In genomic region chr17:62423647-62424461, GRCh38 we compare ENCODE assay signal across 8 cellular contexts. TPM values are rescaled to one million over a fixed set of nuclear protein-coding genes. Genes with fewer than 3 reads are reported as not detected.
A peak's percentile ranks its signal among the peaks of the same experiment; 100 is the strongest.
DNase-seq lines count a peak whose midpoint lies in the region; ATAC-seq and TF ChIP-seq lines count a peak whose summit lies in the region.
"Not testable (repeated sequence)": the region's sequence is repeated elsewhere in the genome, so short reads cannot be mapped to it uniquely, and the experiment has no call there.

TSS of gene METTL2A (plus strand) at chr17:62423897. CDS start at chr17:62423903, 6 bp downstream.

- not testable (repeated sequence) for H3K9me3 ChIP-seq in OCI-LY1 (ENCODE audit: low read length); mucosa of descending colon

- not testable (repeated sequence) for H2AFZ ChIP-seq in OCI-LY1 (ENCODE audit: low read length)

- ATAC-seq in GM21528 (IDR thresholded peaks at IDR 0.05; ENCODE audit: low FRiP score, unreplicated experiment) (peak; percentile 93), mucosa of descending colon (peak; percentile 97)

- H3K27me3 ChIP-seq in OCI-LY1 (ENCODE audit: insufficient read depth, low read length), result not testable (repeated sequence)

- DNase-seq in DMS153 treated with DMSO at 0.1 percent for 48 hours (lab: John Stamatoyannopoulos, UW; ENCODE audit: unreplicated experiment) (peak; percentile 87), HuH-7.5 (ENCODE audit: low spot score) (peak; percentile 60), epithelial cell of esophagus (ENCODE audit: low read depth) (peak; percentile 90), mucosa of descending colon (peak; percentile 91 to 92 (median 91))
- peak; percentile 77 for DNase-seq in activated CD8-positive, alpha-beta memory T cell treated with anti-CD3 and anti-CD28 coated beads, Interleukin-2, amount 50 U/mL, for 4 hours
- DNase-seq in stimulated activated CD8-positive, alpha-beta memory T cell treated with anti-CD3 and anti-CD28 coated beads, Interleukin-4, amount 100 ng/mL, for 1 hour (ENCODE audit: low read depth in 2 of 2, low spot score in 1 of 2), result peak; percentile 59 to 73

- peaks cover 21% of the 10 kb centered on the region for H3K36me3 ChIP-seq in OCI-LY1 (ENCODE audit: insufficient read depth, low read length)
- not testable (repeated sequence) for H3K36me3 ChIP-seq in mucosa of descending colon (ENCODE audit: low read depth)

- H3K27ac ChIP-seq in OCI-LY1 (ENCODE audit: low read depth, low read length, poor library complexity, severe bottlenecking), result peak within 1 kb of the TSS; percentile 71

- not testable (repeated sequence) for H3K9me2 ChIP-seq in OCI-LY1 (ENCODE audit: low read depth, low read length)

- intact Hi-C loops in mucosa of descending colon (cut with DNase I, micrococcal nuclease), result not testable (repeated sequence)

- H3K4me2 ChIP-seq in OCI-LY1 (ENCODE audit: low read length), result peak within 1 kb of the TSS; percentile 74

- H4K20me1 ChIP-seq in OCI-LY1 (ENCODE audit: insufficient read depth, low read length), result not testable (repeated sequence)

- peak within 1 kb of the TSS; percentile 81 for H3K9ac ChIP-seq in OCI-LY1 (ENCODE audit: low read length)

- H3K4me3 ChIP-seq in OCI-LY1 (ENCODE audit: low read depth, low read length, poor library complexity, severe bottlenecking), result peak within 1 kb of the TSS; percentile 77
- peak within 1 kb of the TSS; percentile 74 for H3K4me3 ChIP-seq in epithelial cell of esophagus (ENCODE audit: low read length)
- peak within 1 kb of the TSS; percentile 67 for H3K4me3 ChIP-seq in mucosa of descending colon

- H3K4me1 ChIP-seq in OCI-LY1 (ENCODE audit: insufficient read depth, low read length, severe bottlenecking), result peaks cover 17% of the 10 kb centered on the region
- not testable (repeated sequence) for H3K4me1 ChIP-seq in mucosa of descending colon (ENCODE audit: low read depth)

- not testable (repeated sequence) for H3F3A ChIP-seq in OCI-LY1 (ENCODE audit: insufficient read depth, low read length)

- not testable (repeated sequence) for TF ChIP-seq CTCF in OCI-LY1 (IDR thresholded peaks at IDR 0.05; ENCODE audit: low read length)
- peak; percentile 51 for TF ChIP-seq CTCF in epithelial cell of esophagus (IDR thresholded peaks at IDR 0.05; ENCODE audit: insufficient read depth, low read depth, low read length, missing control alignments)
- TF ChIP-seq CTCF in mucosa of descending colon (IDR thresholded peaks at IDR 0.05), result peak; percentile 30

- H3K79me2 ChIP-seq in OCI-LY1 (ENCODE audit: insufficient read depth, low read length), result peaks cover 11% of the 10 kb centered on the region

RNA-seq across cellular contexts. Expression of gene METTL2A, which starts in this region (rescaled TPM):
- total RNA-seq in mucosa of descending colon, result 10 to 100 TPM; 16.9 to 23.9 (median 21.5) TPM

Comparison
In these comparisons a context has a peak if more than half of its experiments do, and no peak if none do; other contexts are left out.
1. Peak in every context shown above with its lines: DNase-seq, ATAC-seq, H3K4me3 ChIP-seq and H3K27ac ChIP-seq.